ENCODE assay signal across 8 cellular contexts in the genomic region with DNA sequence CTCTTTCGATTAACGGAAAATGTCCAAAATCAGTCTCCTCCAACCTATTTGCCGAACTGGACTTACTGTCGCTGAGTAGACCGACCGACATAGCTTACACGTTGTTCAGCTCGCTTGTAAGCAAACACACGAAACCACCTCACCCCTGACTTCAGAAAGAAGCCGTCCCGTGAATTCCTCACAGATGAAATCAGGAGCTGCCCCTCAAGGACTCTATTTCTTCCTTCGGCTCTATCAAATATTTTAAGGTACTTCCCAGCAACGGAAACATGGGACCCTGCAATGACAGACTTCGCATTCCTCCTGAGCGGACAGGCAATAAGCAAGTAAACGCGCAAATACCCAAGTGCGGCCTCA. TPM values are rescaled to one million over a fixed set of nuclear protein-coding genes. Genes with fewer than 3 reads are reported as not detected.
DNase-seq lines count a peak whose midpoint lies in the region; ATAC-seq, FAIRE-seq and TF ChIP-seq lines count a peak whose summit lies in the region.

No MANE protein-coding gene starts in this region.

- FAIRE-seq in kidney (lab: Jason Lieb, UNC) = no peak

- peak; percentile 62 for DNase-seq in AG10803 (ENCODE audit: low read depth)
- peak; percentile 23 for DNase-seq in HS-27A (ENCODE audit: low read depth)
- DNase-seq in activated naive CD8-positive, alpha-beta T cell treated with anti-CD3 and anti-CD28 coated beads, Interleukin-2, amount 50 U/mL, for 24 hours = no peak
- no peak for DNase-seq in kidney
- DNase-seq in NCI-H1092 (lab: John Stamatoyannopoulos, UW) = no peak
- no peak for DNase-seq in NCI-H345 (lab: John Stamatoyannopoulos, UW)
- DNase-seq in effector CD4-positive, alpha-beta T cell = no peak

- ATAC-seq in activated naive CD8-positive, alpha-beta T cell treated with anti-CD3 and anti-CD28 coated beads, Interleukin-2, amount 50 U/mL, for 24 hours = no peak

- H3K27ac Mint-ChIP-seq in activated naive CD8-positive, alpha-beta T cell treated with anti-CD3 and anti-CD28 coated beads, Interleukin-2, amount 50 U/mL, for 24 hours = peak overlapping the region; percentile 97

- TF ChIP-seq CTCF in AG10803 (conservative IDR thresholded peaks at IDR 0.05; ENCODE audit: low read length) (no peak), kidney (IDR thresholded peaks at IDR 0.05; ENCODE audit: borderline replicate concordance, extremely low read depth, insufficient read depth) (no peak)

- H3K36me3 ChIP-seq in kidney (ENCODE audit: control insufficient read depth in 1 of 2, insufficient read depth in 2 of 2, low read length in 2 of 2) = peaks cover 7 to 8% of the 10 kb centered on the region in 2 donors

- peaks cover 34% of the 10 kb centered on the region for H3K36me3 Mint-ChIP-seq in activated naive CD8-positive, alpha-beta T cell treated with anti-CD3 and anti-CD28 coated beads, Interleukin-2, amount 50 U/mL, for 24 hours (ENCODE audit: low read depth)

- peak overlapping the region; percentile 76 to 88 for H3K27ac ChIP-seq in kidney (ENCODE audit: low read depth in 2 of 2, low read length in 2 of 2)
- peak overlapping the region; percentile 82 for H3K27ac ChIP-seq in temporal lobe (ENCODE audit: low read depth, low read length)

- H3K9me3 ChIP-seq in kidney (ENCODE audit: control insufficient read depth in 1 of 2, low read length in 2 of 2) = no peaks in the 10 kb centered on the region

- intact Hi-C loops in kidney (cut with DNase I) = no loop called here

- H3K4me3 ChIP-seq in AG10803 (ENCODE audit: low read length) (peak overlapping the region; percentile 96), kidney (ENCODE audit: low read length in 2 of 2) (peak overlapping the region; percentile 80 to 89)

- peak overlapping the region; percentile 78 to 95 for H3K9ac ChIP-seq in kidney (ENCODE audit: low read length in 2 of 2)

- H3K4me1 ChIP-seq in kidney (ENCODE audit: control insufficient read depth in 1 of 2, insufficient read depth in 1 of 2, low read depth in 1 of 2, low read length in 2 of 2) = peaks cover 0 to 18% of the 10 kb centered on the region in 2 donors

- H3K27me3 Mint-ChIP-seq in activated naive CD8-positive, alpha-beta T cell treated with anti-CD3 and anti-CD28 coated beads, Interleukin-2, amount 50 U/mL, for 24 hours = no peaks in the 10 kb centered on the region

- no peak overlapping the region for H3K4me3 Mint-ChIP-seq in activated naive CD8-positive, alpha-beta T cell treated with anti-CD3 and anti-CD28 coated beads, Interleukin-2, amount 50 U/mL, for 24 hours

- no peaks in the 10 kb centered on the region for H3K9me3 Mint-ChIP-seq in activated naive CD8-positive, alpha-beta T cell treated with anti-CD3 and anti-CD28 coated beads, Interleukin-2, amount 50 U/mL, for 24 hours

- H3K4me1 Mint-ChIP-seq in activated naive CD8-positive, alpha-beta T cell treated with anti-CD3 and anti-CD28 coated beads, Interleukin-2, amount 50 U/mL, for 24 hours = peaks cover 49% of the 10 kb centered on the region

RNA-seq across cellular contexts. Expression of a gene that starts 1.0 kb away (rescaled TPM):
- total RNA-seq in kidney (37.3 TPM), temporal lobe (40.3 TPM)
- 16.4 TPM for polyA plus RNA-seq in kidney (ENCODE audit: insufficient read depth, low read depth, low replicate concordance)

RNA-seq across cellular contexts. Expression of a gene that starts 10.7 kb away (rescaled TPM):
- 67.9 TPM for total RNA-seq in kidney
- 23.0 TPM for polyA plus RNA-seq in kidney (ENCODE audit: insufficient read depth, low read depth, low replicate concordance)
- 32.2 TPM for total RNA-seq in temporal lobe

RNA-seq across cellular contexts. Expression of a gene that starts 15.5 kb away (rescaled TPM):
- total RNA-seq in kidney (9.5 TPM), temporal lobe (under 0.01 TPM)
- polyA plus RNA-seq in kidney (ENCODE audit: insufficient read depth, low read depth, low replicate concordance) = 2.0 TPM

Comparison
In these comparisons a context has a peak if more than half of its experiments do, and no peak if none do; other contexts are left out.
1. DNase-seq: peak in AG10803 (single experiment) and HS-27A (single experiment); none in activated naive CD8-positive, alpha-beta T cell treated with anti-CD3 and anti-CD28 coated beads, Interleukin-2, amount 50 U/mL, for 24 hours (single experiment), kidney (single experiment), NCI-H1092 (single experiment), NCI-H345 (single experiment) and effector CD4-positive, alpha-beta T cell (single experiment).
2. RNA of a gene that starts 15.5 kb away (total RNA-seq): 9.5 TPM in kidney (single experiment); under 0.01 TPM in temporal lobe (single experiment); every median in the first group is over 10 times any median in the second.